20 cellular contexts compared by ENCODE assay signal in the genomic region with DNA sequence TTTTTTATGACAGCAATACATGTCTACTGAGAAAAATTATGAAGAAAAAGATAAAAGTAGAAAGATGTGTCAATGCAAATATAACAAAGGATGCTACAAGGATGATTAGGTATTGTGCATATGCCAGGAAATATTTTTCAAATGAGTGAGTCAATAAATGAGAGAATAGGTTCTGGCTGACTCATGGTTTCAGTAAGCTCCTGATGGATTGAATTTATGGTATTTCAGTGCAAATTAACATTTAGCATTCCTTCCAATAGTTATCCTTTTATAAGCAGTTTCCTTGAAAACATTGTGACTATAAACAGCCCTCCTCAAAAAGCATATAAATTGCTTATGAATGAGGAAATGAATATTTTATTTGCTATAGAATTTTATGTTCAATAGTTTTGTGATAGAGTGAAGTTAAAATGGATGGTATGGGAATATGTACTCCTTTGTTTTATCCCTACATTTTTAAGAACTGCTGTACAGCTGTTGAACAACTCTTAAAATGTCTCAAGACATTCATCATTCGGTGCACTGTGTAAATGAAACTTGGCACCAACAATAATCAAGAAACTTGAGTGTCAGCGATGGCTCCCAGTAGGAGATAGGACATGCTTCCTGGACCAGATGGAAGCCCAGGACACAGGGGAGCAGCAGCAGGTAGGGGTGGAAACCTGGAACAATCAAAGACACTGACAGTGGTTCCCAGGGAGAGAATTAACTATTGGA.
DNase-seq lines count a peak whose midpoint lies in the region; ATAC-seq and TF ChIP-seq lines count a peak whose summit lies in the region.
"Had no signal": no experiment of that assay in that cellular context is flagged by ENCODE, and none has a peak within 500 bp of the region (broad histone marks: within the 10 kb centered on the region; RNA-seq: fewer than 3 reads in every experiment).

No MANE protein-coding gene starts in this region.

- intact Hi-C loops in aorta (cut with DNase I): no loop called here

- no peak overlapping the region for H3K4me3 ChIP-seq in aorta (ENCODE audit: low read length in 2 of 2)
- H3K4me3 ChIP-seq: colonic mucosa, gastrocnemius medialis, K562, upper lobe of left lung had no signal

- 69 to 75% methylated on average over 2 of the region's 2 CpGs for WGBS in aorta, 2 donors

- H3K27me3 ChIP-seq in aorta (ENCODE audit: control insufficient read depth in 1 of 2, insufficient read depth in 2 of 2, low read length in 1 of 2): no peaks in the 10 kb centered on the region
- H3K27me3 ChIP-seq: colonic mucosa, gastrocnemius medialis, upper lobe of left lung had no signal

- ATAC-seq in SK-N-SH treated with all-trans-retinoic acid at 6 μM for 48 hours (peak; percentile 89), GM21367 (IDR thresholded peaks at IDR 0.05; ENCODE audit: unreplicated experiment) (no peak), HG03565 (IDR thresholded peaks at IDR 0.05; ENCODE audit: unreplicated experiment) (no peak), aorta (ENCODE audit: low FRiP score) (no peak)
- ATAC-seq: activated CD8-positive, alpha-beta memory T cell treated with anti-CD3 and anti-CD28 coated beads, Interleukin-2, amount 10 ng/mL, durations not matched to agents 7 days and 5 days; gastrocnemius medialis; K562 had no signal

- H3K27ac ChIP-seq in aorta (ENCODE audit: low read depth in 1 of 2, low read length in 2 of 2): no peak overlapping the region
- H3K27ac ChIP-seq: C4-2B, colonic mucosa, gastrocnemius medialis, upper lobe of left lung had no signal

- in situ Hi-C loops in ACHN (cut with HindIII; ENCODE audit: low pct_ligation_motif_present, low pct_unique_long_range_greater_than_20kb, low sequenced_read_pairs): no loop called here

- no peaks in the 10 kb centered on the region for H3K4me1 ChIP-seq in aorta (ENCODE audit: control insufficient read depth in 1 of 2, insufficient read depth in 2 of 2, low read length in 2 of 2)
- H3K4me1 ChIP-seq: colonic mucosa, gastrocnemius medialis, upper lobe of left lung had no signal

- DNase-seq in ACHN: peak; percentile 51
- peak; percentile 89 for DNase-seq in HCEC 1CT
- peak; percentile 28 for DNase-seq in fibroblast of the conjunctiva (ENCODE audit: low read depth)
- no peak for DNase-seq in AML-193 (lab: John Stamatoyannopoulos, UW)
- no peak for DNase-seq in aorta
- DNase-seq: activated CD8-positive, alpha-beta memory T cell treated with anti-CD3 and anti-CD28 coated beads, Interleukin-2, amount 10 ng/mL, durations not matched to agents 7 days and 5 days; activated naive CD4-positive, alpha-beta T cell treated with anti-CD3 and anti-CD28 coated beads, Interleukin-2, amount 50 U/mL, for 16 hours; colonic mucosa; gastrocnemius medialis; GDM1; islet precursor cell; NCI-H187; NCI-H82; stimulated activated CD8-positive, alpha-beta memory T cell treated with anti-CD3 and anti-CD28 coated beads, Interleukin-4, amount 100 ng/mL, for 48 hours; upper lobe of left lung had no signal

- H3K9me3 ChIP-seq in aorta (ENCODE audit: control insufficient read depth, low read length): no peaks in the 10 kb centered on the region
- H3K9me3 ChIP-seq: colonic mucosa, gastrocnemius medialis, upper lobe of left lung had no signal

- no peaks in the 10 kb centered on the region for H3K36me3 ChIP-seq in aorta (ENCODE audit: control insufficient read depth in 1 of 2, insufficient read depth in 2 of 2, low read length in 1 of 2)
- H3K36me3 ChIP-seq: colonic mucosa, gastrocnemius medialis, upper lobe of left lung had no signal

TF ChIP-seq in SK-N-SH treated with all-trans-retinoic acid at 6 μM for 48 hours, 23 proteins besides CTCF, POLR2A, EP300 and RAD21:
- TF ChIP-seq ZNF8 (CRISPR knock-in tag; IDR thresholded peaks at IDR 0.05) (no peak), BACH2 (CRISPR knock-in tag; IDR thresholded peaks at IDR 0.05; ENCODE audit: borderline replicate concordance) (no peak), CREB5 (CRISPR knock-in tag; IDR thresholded peaks at IDR 0.05; ENCODE audit: low read depth) (peak; percentile 44; the same call in 1 of the 2 replicates), PPARA (CRISPR knock-in tag; IDR thresholded peaks at IDR 0.05; ENCODE audit: borderline replicate concordance) (no peak), ISL1 (CRISPR knock-in tag; IDR thresholded peaks at IDR 0.05) (peak; percentile 95), SNAI2 (CRISPR knock-in tag; IDR thresholded peaks at IDR 0.05) (no peak), ZC3H10 (CRISPR knock-in tag; IDR thresholded peaks at IDR 0.05) (peak; percentile 40; the same call in 1 of the 2 replicates), ARNTL (CRISPR knock-in tag; IDR thresholded peaks at IDR 0.05; ENCODE audit: borderline replicate concordance, low read depth) (no peak), ZNF565 (CRISPR knock-in tag; conservative IDR thresholded peaks at IDR 0.05; ENCODE audit: low read depth) (no peak), CSDC2 (CRISPR knock-in tag; IDR thresholded peaks at IDR 0.05) (no peak), GLIS3 (CRISPR knock-in tag; IDR thresholded peaks at IDR 0.05) (no peak), ZNF70 (CRISPR knock-in tag; IDR thresholded peaks at IDR 0.05) (no peak), TOX (CRISPR knock-in tag; IDR thresholded peaks at IDR 0.05; ENCODE audit: borderline replicate concordance) (peak; percentile 77; the same call in 1 of the 2 replicates)

Comparison
In these comparisons a context has a peak if more than half of its experiments do, and no peak if none do; other contexts are left out.
1. DNase-seq: peak in ACHN (single experiment), HCEC 1CT (single experiment) and fibroblast of the conjunctiva (single experiment); none in AML-193 (0 of 2) and aorta (0 of 2).